Comparison of ENCODE assay signal across 8 cellular contexts in genomic region chr1:12433323-12434053, GRCh38.
A peak's percentile ranks its signal among the peaks of the same experiment; 100 is the strongest.
DNase-seq lines count a peak whose midpoint lies in the region; ATAC-seq and TF ChIP-seq lines count a peak whose summit lies in the region.

No MANE protein-coding gene starts in this region.

- H4K20me1 ChIP-seq in MM.1S (ENCODE audit: insufficient read depth, low read length): no peaks in the 10 kb centered on the region

- H3K4me1 ChIP-seq in MM.1S (ENCODE audit: low read length): peaks cover 36% of the 10 kb centered on the region
- H3K4me1 ChIP-seq in mucosa of descending colon (ENCODE audit: low read depth): peaks cover 16% of the 10 kb centered on the region

- H3K36me3 ChIP-seq in MM.1S (replicated peaks; ENCODE audit: insufficient read depth, low read length) (no peaks in the 10 kb centered on the region), mucosa of descending colon (ENCODE audit: low read depth) (no peaks in the 10 kb centered on the region)

- peaks cover 31% of the 10 kb centered on the region for H3F3A ChIP-seq in MM.1S (ENCODE audit: insufficient read depth, low read length)

- no peak overlapping the region for H3K4me3 ChIP-seq in MM.1S (ENCODE audit: low read length)
- no peak overlapping the region for H3K4me3 ChIP-seq in choroid plexus epithelial cell (ENCODE audit: low read depth, low read length)
- no peak overlapping the region for H3K4me3 ChIP-seq in mucosa of descending colon

- intact Hi-C loops in mucosa of descending colon (cut with DNase I, micrococcal nuclease): no loop called here

- H2AFZ ChIP-seq in MM.1S (ENCODE audit: low read length): no peak overlapping the region

- ATAC-seq in mucosa of descending colon (peak; percentile 51), GM18873 (IDR thresholded peaks at IDR 0.05; ENCODE audit: low FRiP score, unreplicated experiment) (no peak), GM21825 (IDR thresholded peaks at IDR 0.05; ENCODE audit: unreplicated experiment) (no peak), HG02759 (IDR thresholded peaks at IDR 0.05; ENCODE audit: unreplicated experiment) (no peak)

- H3K9me3 ChIP-seq in MM.1S (replicated peaks; ENCODE audit: insufficient read depth, low read length) (no peaks in the 10 kb centered on the region), mucosa of descending colon (no peaks in the 10 kb centered on the region)

- no peaks in the 10 kb centered on the region for H3K9me2 ChIP-seq in MM.1S (replicated peaks; ENCODE audit: insufficient read depth, low read length)

- TF ChIP-seq CTCF in MM.1S (IDR thresholded peaks at IDR 0.05; ENCODE audit: low read length): no peak
- no peak for TF ChIP-seq CTCF in choroid plexus epithelial cell (conservative IDR thresholded peaks at IDR 0.05; ENCODE audit: low read depth, low read length)
- TF ChIP-seq CTCF in mucosa of descending colon (IDR thresholded peaks at IDR 0.05): no peak

- H3K79me2 ChIP-seq in MM.1S (ENCODE audit: low read length): no peaks in the 10 kb centered on the region

- peak overlapping the region; percentile 81 for H3K4me2 ChIP-seq in MM.1S (ENCODE audit: low read depth, low read length)

- no peak overlapping the region for H3K9ac ChIP-seq in MM.1S (ENCODE audit: low read length)

- no peaks in the 10 kb centered on the region for H3K27me3 ChIP-seq in MM.1S (replicated peaks; ENCODE audit: insufficient read depth, low read length)

- DNase-seq in A172 (ENCODE audit: low spot score) (peak; percentile 13), MM.1S (no peak), choroid plexus epithelial cell (ENCODE audit: low read depth) (peak; percentile 94), mucosa of descending colon (peak in 2 of 3 donors; percentile 51 to 58), hippocampal formation (lab: John Stamatoyannopoulos, UW) (no peak)

- peak overlapping the region; percentile 15; the same call in 1 of the 2 replicates for H3K27ac ChIP-seq in MM.1S (ENCODE audit: low read length)

Comparison
In these comparisons a context has a peak if more than half of its experiments do, and no peak if none do; other contexts are left out.
1. DNase-seq: peak in A172 (single experiment), choroid plexus epithelial cell (single experiment) and mucosa of descending colon (2 of 3); none in MM.1S (single experiment) and hippocampal formation (0 of 2).